ENCODE assay signal across 21 cellular contexts in the genomic region with DNA sequence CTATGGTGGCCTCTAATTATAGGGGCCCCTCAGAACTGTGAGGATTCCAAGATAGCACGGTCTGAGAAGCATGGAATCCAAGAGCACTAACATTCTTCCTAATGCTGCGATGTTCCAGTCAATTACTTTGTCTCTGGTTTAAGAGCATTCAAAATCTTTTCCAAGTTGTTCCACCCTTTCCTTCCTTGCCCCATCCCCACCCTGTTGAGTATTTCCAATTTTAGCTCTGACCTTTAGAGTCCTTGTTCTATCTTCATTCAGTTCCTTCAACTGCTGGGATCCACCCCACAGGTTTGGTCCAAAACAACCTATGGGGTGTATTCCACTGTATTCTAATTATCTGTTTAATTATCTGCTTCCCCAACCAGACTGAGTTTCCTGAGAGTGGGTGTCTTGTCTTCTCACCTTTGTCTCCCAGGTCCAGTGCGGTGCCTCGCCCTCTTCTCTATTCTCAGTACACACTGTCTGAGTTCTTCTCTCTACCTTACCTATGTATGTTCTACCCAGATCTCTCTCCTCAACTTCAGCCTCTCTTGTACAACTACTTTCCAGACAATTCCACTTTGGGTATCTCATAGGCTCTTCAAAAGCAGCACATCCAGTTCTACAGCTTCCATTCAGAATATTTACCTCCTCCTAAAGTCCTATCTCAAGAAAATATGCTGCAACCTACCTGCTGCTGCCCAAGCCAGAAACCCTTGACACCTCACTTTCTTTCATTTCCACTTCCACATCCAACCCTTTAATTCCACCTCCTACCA. TPM values are rescaled to one million over a fixed set of nuclear protein-coding genes. Genes with fewer than 3 reads are reported as not detected.
DNase-seq lines count a peak whose midpoint lies in the region; ATAC-seq and TF ChIP-seq lines count a peak whose summit lies in the region.
"Had no signal": no experiment of that assay in that cellular context is flagged by ENCODE, and none has a peak within 500 bp of the region (broad histone marks: within the 10 kb centered on the region; RNA-seq: fewer than 3 reads in every experiment).

No MANE protein-coding gene starts in this region.

- H3K36me3 ChIP-seq in Loucy (ENCODE audit: insufficient read depth, low read length) (no peaks in the 10 kb centered on the region), hepatocyte (replicated peaks; ENCODE audit: insufficient read depth, low read depth) (no peaks in the 10 kb centered on the region), psoas muscle (ENCODE audit: insufficient read depth in 1 of 2, low read depth in 1 of 2) (no peaks in the 10 kb centered on the region)
- H3K36me3 ChIP-seq: adrenal gland, brain microvascular endothelial cell, colonic mucosa, HAP-1 had no signal

- peaks cover 7% of the 10 kb centered on the region for H3K4me1 ChIP-seq in Loucy (ENCODE audit: insufficient read depth, low read length, poor library complexity, severe bottlenecking)
- H3K4me1 ChIP-seq in hepatocyte (ENCODE audit: insufficient read depth) = peaks cover 10% of the 10 kb centered on the region
- H3K4me1 ChIP-seq in psoas muscle = peaks cover 12% of the 10 kb centered on the region
- H3K4me1 ChIP-seq: colonic mucosa, foreskin keratinocyte had no signal

- WGBS in hepatocyte (ENCODE audit: low lambda C conversion rate, missing lambda C conversion rate) = 91% methylated on average over 4 of the region's 4 CpGs
- WGBS in psoas muscle, 3 donors = 70 to 79% (median 73%) methylated on average over 4 of the region's 4 CpGs

- H3K9me3 ChIP-seq in Loucy (ENCODE audit: insufficient read depth, low read depth, low read length) (peaks cover 4% of the 10 kb centered on the region; the same call in 1 of the 2 replicates), hepatocyte (ENCODE audit: low read depth) (no peaks in the 10 kb centered on the region), psoas muscle (no peaks in the 10 kb centered on the region)
- H3K9me3 ChIP-seq: adrenal gland, colonic mucosa, mucosa of descending colon had no signal

- no peak overlapping the region for H3K9ac ChIP-seq in Loucy (ENCODE audit: low read depth, low read length, poor library complexity, severe bottlenecking)

- peak overlapping the region; percentile 78 for H2AFZ ChIP-seq in Loucy (ENCODE audit: low read length)
- peak overlapping the region; percentile 18 for H2AFZ ChIP-seq in hepatocyte

- H3K9me2 ChIP-seq in Loucy (replicated peaks; ENCODE audit: low read depth, low read length) (no peaks in the 10 kb centered on the region), hepatocyte (replicated peaks; ENCODE audit: insufficient read depth) (no peaks in the 10 kb centered on the region)

- no peaks in the 10 kb centered on the region for H3K27me3 ChIP-seq in Loucy (ENCODE audit: insufficient read depth, low read length, poor library complexity, severe bottlenecking)
- H3K27me3 ChIP-seq in hepatocyte = no peaks in the 10 kb centered on the region
- no peaks in the 10 kb centered on the region for H3K27me3 ChIP-seq in psoas muscle (ENCODE audit: insufficient read depth in 3 of 3, low read length in 2 of 3)
- H3K27me3 ChIP-seq: adrenal gland, brain microvascular endothelial cell, colonic mucosa had no signal

- ATAC-seq in psoas muscle (peak in 1 of 4 donors; percentile 37), GM18505 (IDR thresholded peaks at IDR 0.05; ENCODE audit: unreplicated experiment) (no peak)
- ATAC-seq: effector memory CD8-positive, alpha-beta T cell had no signal

- H3K79me2 ChIP-seq in Loucy (ENCODE audit: insufficient read depth, low read length) = no peaks in the 10 kb centered on the region
- no peaks in the 10 kb centered on the region for H3K79me2 ChIP-seq in hepatocyte

- H3F3A ChIP-seq in Loucy (ENCODE audit: low read depth) = no peaks in the 10 kb centered on the region

- intact Hi-C loops in psoas muscle (cut with DNase I) = loop anchor here (5.0 kb wide), 2 partner anchors 106 to 111 kb away; no protein-coding TSS in a partner anchor

- TF ChIP-seq CTCF in Loucy (conservative IDR thresholded peaks at IDR 0.05; ENCODE audit: low read length) (no peak), hepatocyte (IDR thresholded peaks at IDR 0.05; ENCODE audit: poor library complexity) (no peak), psoas muscle (IDR thresholded peaks at IDR 0.05) (no peak)

- peak overlapping the region; percentile 79 for H3K27ac ChIP-seq in hepatocyte
- H3K27ac ChIP-seq in psoas muscle = peak overlapping the region; percentile 43
- H3K27ac ChIP-seq: adrenal gland, brain microvascular endothelial cell, colonic mucosa, foreskin keratinocyte had no signal

- H3K4me2 ChIP-seq in Loucy (ENCODE audit: low read depth, low read length, poor library complexity, severe bottlenecking) (no peak overlapping the region), hepatocyte (no peak overlapping the region)

- H4K20me1 ChIP-seq in Loucy (ENCODE audit: insufficient read depth, low read length, poor library complexity, severe bottlenecking) = no peaks in the 10 kb centered on the region
- H4K20me1 ChIP-seq in hepatocyte (ENCODE audit: insufficient read depth, poor library complexity, severe bottlenecking) = no peaks in the 10 kb centered on the region

- TF ChIP-seq POLR2A in GM18505 (IDR thresholded peaks at IDR 0.05; ENCODE audit: borderline replicate concordance, extremely low read depth, insufficient read depth, insufficient read length) = no peak

- H3K4me3 ChIP-seq in Loucy (ENCODE audit: low read length, poor library complexity, severe bottlenecking) (no peak overlapping the region), hepatocyte (no peak overlapping the region), psoas muscle (no peak overlapping the region)
- H3K4me3 ChIP-seq: adrenal gland, colonic mucosa, HAP-1, mucosa of descending colon had no signal

- peak; percentile 63 for DNase-seq in DMS53 (lab: John Stamatoyannopoulos, UW)
- DNase-seq in hepatocyte (ENCODE audit: low spot score) = no peak
- DNase-seq in psoas muscle = no peak
- no peak for DNase-seq in HCEC 1CT
- DNase-seq in anterior cingulate cortex (lab: John Stamatoyannopoulos, UW) = no peak
- DNase-seq: activated CD8-positive, alpha-beta T cell treated with anti-CD3 and anti-CD28 coated beads for 36 hours; activated T-cell treated with anti-CD3 and anti-CD28 coated beads, Interleukin-2, amount 50 U/mL, for 1 hour; brain microvascular endothelial cell; effector memory CD8-positive, alpha-beta T cell; hippocampal formation; immature natural killer cell; NCI-H446; stimulated activated CD4-positive, alpha-beta T cell treated with anti-CD3 and anti-CD28 coated beads, Interleukin-1b, Interleukin-23, amount 100 ng/mL, for 48 hours; SW 1271 had no signal

RNA-seq across cellular contexts. Expression of a gene that starts 25.0 kb away (rescaled TPM):
- total RNA-seq in hepatocyte = 13.0 and 22.6 TPM in 2 replicates
- polyA plus RNA-seq in hepatocyte = 16.5 and 17.0 TPM in 2 replicates
- 10 to 100 TPM in 1 of 4 donors, 1 to 10 TPM in 3; 6.4 to 12.9 (median 8.9) TPM for total RNA-seq in psoas muscle
- polyA plus RNA-seq in psoas muscle = 1 to 10 TPM; 2.0 to 3.0 (median 2.5) TPM
